Comparison of ENCODE assay signal across 2 cellular contexts in genomic region chr12:116516657-116517056, GRCh38.
TF ChIP-seq lines count a peak whose summit lies in the region.

No MANE protein-coding gene starts in this region.

TF ChIP-seq in HepG2, 621 proteins besides CTCF, POLR2A, EP300 and RAD21:
- TF ChIP-seq MYNN (CRISPR knock-in tag; IDR thresholded peaks at IDR 0.05; ENCODE audit: low read depth): no peak
- TF ChIP-seq HMG20A (CRISPR knock-in tag; IDR thresholded peaks at IDR 0.05; ENCODE audit: borderline replicate concordance): no peak
- no peak for TF ChIP-seq SNAPC4 (CRISPR knock-in tag; IDR thresholded peaks at IDR 0.05)
- no peak for TF ChIP-seq PRDM4 (CRISPR knock-in tag; IDR thresholded peaks at IDR 0.05; ENCODE audit: borderline replicate concordance)
- TF ChIP-seq ZNF841 (CRISPR knock-in tag; IDR thresholded peaks at IDR 0.05; ENCODE audit: borderline replicate concordance): no peak
- no peak for TF ChIP-seq ZNF232 (CRISPR knock-in tag; IDR thresholded peaks at IDR 0.05; ENCODE audit: borderline replicate concordance)
- TF ChIP-seq CBFB (CRISPR knock-in tag; IDR thresholded peaks at IDR 0.05): no peak
- TF ChIP-seq THAP8 (CRISPR knock-in tag; IDR thresholded peaks at IDR 0.05; ENCODE audit: borderline replicate concordance): no peak
- TF ChIP-seq PAF1 (CRISPR knock-in tag; IDR thresholded peaks at IDR 0.05): no peak
- no peak for TF ChIP-seq RELA (CRISPR knock-in tag; IDR thresholded peaks at IDR 0.05)
- TF ChIP-seq MED1 (CRISPR knock-in tag; IDR thresholded peaks at IDR 0.05): no peak
- no peak for TF ChIP-seq TBX2 (CRISPR knock-in tag; IDR thresholded peaks at IDR 0.05; ENCODE audit: borderline replicate concordance)
- no peak for TF ChIP-seq GABPB1 (CRISPR knock-in tag; IDR thresholded peaks at IDR 0.05)
- no peak for TF ChIP-seq ZNF337 (CRISPR knock-in tag; IDR thresholded peaks at IDR 0.05; ENCODE audit: borderline replicate concordance, low read depth)
- TF ChIP-seq ZNF510 (CRISPR knock-in tag; IDR thresholded peaks at IDR 0.05; ENCODE audit: low read depth): no peak
- no peak for TF ChIP-seq SP4 (CRISPR knock-in tag; IDR thresholded peaks at IDR 0.05)
- TF ChIP-seq RFXAP (CRISPR knock-in tag; IDR thresholded peaks at IDR 0.05; ENCODE audit: borderline replicate concordance): no peak

TF ChIP-seq in SK-N-SH treated with all-trans-retinoic acid at 6 μM for 48 hours, 23 proteins besides CTCF, POLR2A, EP300 and RAD21:
- TF ChIP-seq ESRRG (CRISPR knock-in tag; IDR thresholded peaks at IDR 0.05) (no peak), CREB5 (CRISPR knock-in tag; IDR thresholded peaks at IDR 0.05; ENCODE audit: low read depth) (no peak), PATZ1 (CRISPR knock-in tag; IDR thresholded peaks at IDR 0.05; ENCODE audit: borderline replicate concordance) (no peak), ZNF8 (CRISPR knock-in tag; IDR thresholded peaks at IDR 0.05) (no peak), ZC3H10 (CRISPR knock-in tag; IDR thresholded peaks at IDR 0.05) (no peak), ZFP3 (CRISPR knock-in tag; IDR thresholded peaks at IDR 0.05) (no peak), ZNF70 (CRISPR knock-in tag; IDR thresholded peaks at IDR 0.05) (no peak), ZFP30 (CRISPR knock-in tag; IDR thresholded peaks at IDR 0.05) (no peak), GLIS3 (CRISPR knock-in tag; IDR thresholded peaks at IDR 0.05) (no peak), ARNTL (CRISPR knock-in tag; IDR thresholded peaks at IDR 0.05; ENCODE audit: borderline replicate concordance, low read depth) (no peak), TCF4 (CRISPR knock-in tag; IDR thresholded peaks at IDR 0.05; ENCODE audit: borderline replicate concordance) (no peak), POU6F1 (CRISPR knock-in tag; IDR thresholded peaks at IDR 0.05; ENCODE audit: borderline replicate concordance, low read depth) (no peak), CSDC2 (CRISPR knock-in tag; IDR thresholded peaks at IDR 0.05) (no peak), SNAI2 (CRISPR knock-in tag; IDR thresholded peaks at IDR 0.05) (no peak), PPARA (CRISPR knock-in tag; IDR thresholded peaks at IDR 0.05; ENCODE audit: borderline replicate concordance) (no peak), OSR1 (CRISPR knock-in tag; IDR thresholded peaks at IDR 0.05) (no peak), BACH2 (CRISPR knock-in tag; IDR thresholded peaks at IDR 0.05; ENCODE audit: borderline replicate concordance) (no peak), RARB (CRISPR knock-in tag; IDR thresholded peaks at IDR 0.05) (no peak), ISL1 (CRISPR knock-in tag; IDR thresholded peaks at IDR 0.05) (no peak)
